In genomic region chr17:75178453-75178852, GRCh38 we compare ENCODE assay signal across 1 cellular context.
A peak's percentile ranks its signal among the peaks of the same experiment; 100 is the strongest.
TF ChIP-seq lines count a peak whose summit lies in the region.

No MANE protein-coding gene starts in this region.

TF ChIP-seq in GM12878, 131 proteins besides CTCF, POLR2A, EP300 and RAD21:
- TF ChIP-seq ATF7 (IDR thresholded peaks at IDR 0.05; ENCODE audit: low read depth), result peak; percentile 43
- TF ChIP-seq ZBTB4 (CRISPR knock-in tag; IDR thresholded peaks at IDR 0.05), result no peak
- TF ChIP-seq CBFB (IDR thresholded peaks at IDR 0.05; ENCODE audit: low read depth), result no peak
- TF ChIP-seq RUNX3 (IDR thresholded peaks at IDR 0.05; ENCODE audit: low read length), result peak; percentile 41; the same call in 1 of the 2 replicates
- TF ChIP-seq NR2C2 (IDR thresholded peaks at IDR 0.05; ENCODE audit: borderline replicate concordance, control insufficient read depth, insufficient read length, low read depth), result no peak
